8 cellular contexts compared by ENCODE assay signal in the genomic region with DNA sequence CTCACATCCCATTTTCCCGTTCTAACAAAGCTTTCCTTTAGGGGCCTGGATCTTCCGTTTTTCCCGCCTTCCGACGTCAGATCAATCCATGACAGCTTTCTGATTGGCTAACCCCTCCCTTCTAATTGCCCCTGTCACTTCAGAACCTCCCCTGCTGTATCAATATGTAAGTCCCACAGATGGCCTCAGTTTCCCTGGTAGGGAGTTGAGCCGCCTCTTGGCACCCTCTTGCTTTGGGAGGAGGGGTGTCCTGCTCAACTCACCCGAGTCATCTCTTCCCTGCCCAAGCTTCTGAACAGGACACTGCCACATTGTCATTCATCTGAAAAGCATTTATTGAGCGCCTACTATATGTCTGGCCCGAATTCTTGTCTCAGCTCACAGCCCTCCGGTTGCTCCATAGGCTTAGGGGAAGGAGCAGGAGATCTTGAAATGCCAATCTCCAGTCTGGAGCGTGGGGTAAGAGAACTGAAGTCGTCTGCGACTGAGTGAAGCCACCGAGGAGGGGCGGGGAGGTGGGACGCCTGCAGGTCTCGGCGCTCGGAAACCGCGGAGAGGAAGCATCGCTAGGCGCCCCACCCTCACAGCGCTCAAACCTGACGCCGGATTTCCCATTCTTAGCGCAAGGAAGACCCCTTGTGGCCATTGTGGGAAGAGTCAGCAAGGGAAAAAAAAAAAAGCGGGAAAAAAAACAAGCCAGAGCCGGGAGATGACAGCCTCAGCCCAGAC. TPM values are rescaled to one million over a fixed set of nuclear protein-coding genes. Genes with fewer than 3 reads are reported as not detected.
DNase-seq lines count a peak whose midpoint lies in the region; ATAC-seq and TF ChIP-seq lines count a peak whose summit lies in the region.

No MANE protein-coding gene starts in this region.

- H3K4me3 ChIP-seq in lower lobe of right lung, result peak overlapping the region; percentile 28

- DNase-seq in DMS53 (lab: John Stamatoyannopoulos, UW) (peak; percentile 94), HPDE6-E6E7 (ENCODE audit: extremely low spot score) (peak; percentile 74), NCI-H748 treated with DMSO at 0.1 percent for 48 hours (lab: John Stamatoyannopoulos, UW) (peak; percentile 82), dermis blood vessel endothelial cell (peak; percentile 85), lower lobe of right lung (peak; percentile 82)
- DNase-seq in activated CD4-positive, alpha-beta T cell treated with anti-CD3 and anti-CD28 coated beads, Interleukin-2, amount 50 U/mL, for 24 hours (ENCODE audit: low read depth in 1 of 2, low spot score in 1 of 2), result peak; percentile 20 to 61
- DNase-seq in stimulated activated CD4-positive, alpha-beta T cell treated with anti-CD3 and anti-CD28 coated beads, TNF-alpha, amount 100 ng/mL, for 1 hour (ENCODE audit: low read depth in 3 of 3, low spot score in 1 of 3), result peak; percentile 35 to 64 (median 46)

- peak; percentile 68 for TF ChIP-seq CTCF in lower lobe of right lung (IDR thresholded peaks at IDR 0.05)

- intact Hi-C loops in lower lobe of right lung (cut with DNase I), result no loop called here

- no peak overlapping the region for H3K27ac ChIP-seq in lower lobe of right lung

- no peaks in the 10 kb centered on the region for H3K9me3 ChIP-seq in lower lobe of right lung

- peaks cover 32% of the 10 kb centered on the region for H3K27me3 ChIP-seq in lower lobe of right lung (ENCODE audit: low read depth)

- H3K36me3 ChIP-seq in lower lobe of right lung, result no peaks in the 10 kb centered on the region

- peaks cover 37% of the 10 kb centered on the region for H3K4me1 ChIP-seq in lower lobe of right lung

- ATAC-seq in lower lobe of right lung (peak; percentile 66 to 74), HG02870 (IDR thresholded peaks at IDR 0.05; ENCODE audit: unreplicated experiment) (no peak)

RNA-seq across cellular contexts. Expression of a gene that starts 28.0 kb away (rescaled TPM):
- total RNA-seq in dermis blood vessel endothelial cell (14.3 and 18.2 TPM in 2 replicates), lower lobe of right lung (29.4 TPM)

Comparison
In these comparisons a context has a peak if more than half of its experiments do, and no peak if none do; other contexts are left out.
1. DNase-seq: peak in every context shown above with its lines; median percentile 94 in DMS53; 85 in dermis blood vessel endothelial cell; 82 in NCI-H748 treated with DMSO at 0.1 percent for 48 hours; 82 in lower lobe of right lung; 74 in HPDE6-E6E7; 46 in stimulated activated CD4-positive, alpha-beta T cell treated with anti-CD3 and anti-CD28 coated beads, TNF-alpha, amount 100 ng/mL, for 1 hour; 40 in activated CD4-positive, alpha-beta T cell treated with anti-CD3 and anti-CD28 coated beads, Interleukin-2, amount 50 U/mL, for 24 hours.